ENCODE assay signal across 8 cellular contexts in the genomic region with DNA sequence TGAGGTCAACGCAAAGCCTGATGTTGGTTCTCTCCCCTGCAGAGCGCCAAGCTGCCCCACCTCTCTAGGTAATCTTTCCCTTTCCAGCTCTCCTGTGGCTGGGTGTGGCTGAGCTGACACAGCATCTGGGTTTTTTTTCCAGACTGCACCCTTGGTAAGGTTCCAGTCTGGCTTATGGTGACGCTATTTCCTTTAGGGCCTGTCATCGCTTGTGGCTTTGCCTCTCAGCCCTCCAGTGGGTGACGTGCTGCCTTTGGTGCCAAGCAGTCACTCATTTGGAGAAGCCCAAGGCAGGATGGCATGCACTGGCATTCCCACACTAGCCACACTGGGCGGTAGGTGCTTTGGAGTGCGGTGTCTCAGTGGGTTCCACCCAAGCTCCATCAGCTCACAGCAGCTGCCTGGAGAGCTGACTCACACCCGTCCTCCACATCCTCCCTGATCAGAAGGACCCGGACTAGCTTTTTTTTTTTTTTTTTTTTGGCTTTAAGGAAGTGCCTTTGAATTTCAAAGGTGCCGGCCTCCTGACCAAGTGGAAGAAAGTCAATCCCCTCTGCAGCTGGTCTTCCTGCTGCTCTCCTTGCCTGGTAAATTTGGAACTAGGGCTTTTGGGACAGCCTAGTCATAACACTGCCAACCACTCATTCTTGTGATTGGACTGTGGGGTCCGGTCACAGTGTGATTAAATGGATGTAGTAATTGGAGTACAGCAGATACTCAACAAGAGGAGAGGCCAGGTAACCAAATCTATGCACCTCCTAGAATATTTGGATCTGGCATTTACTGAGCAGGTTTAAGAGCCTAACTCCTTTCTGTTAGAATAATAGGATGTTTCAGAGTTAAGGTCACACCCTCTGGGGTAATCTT.
DNase-seq lines count a peak whose midpoint lies in the region; TF ChIP-seq lines count a peak whose summit lies in the region.

No MANE protein-coding gene starts in this region.

- DNase-seq in Caki2 (ENCODE audit: low read depth) (peak; percentile 95), T-helper 1 cell (peak in 3 of 5 donors; percentile 1 to 66 (median 6)), smooth muscle cell (lab: John Stamatoyannopoulos, UW; ENCODE audit: unreplicated experiment) (no peak), C1 segment of cervical spinal cord (lab: John Stamatoyannopoulos, UW) (no peak), KG1 (lab: John Stamatoyannopoulos, UW) (no peak), NCI-H2081 (lab: John Stamatoyannopoulos, UW) (no peak), Karpas-422 (no peak)
- peak; percentile 39 for DNase-seq in central memory CD4-positive, alpha-beta T cell

- H4K20me1 ChIP-seq in smooth muscle cell (ENCODE audit: low read depth) = no peaks in the 10 kb centered on the region
- no peaks in the 10 kb centered on the region for H4K20me1 ChIP-seq in Karpas-422 (ENCODE audit: insufficient read depth, low read depth, low read length)

- no peak overlapping the region for H3K9ac ChIP-seq in smooth muscle cell (ENCODE audit: low read depth)
- no peak overlapping the region for H3K9ac ChIP-seq in Karpas-422 (ENCODE audit: low read length)

- no peaks in the 10 kb centered on the region for H3K9me2 ChIP-seq in Karpas-422 (replicated peaks; ENCODE audit: insufficient read depth, low read length)

- H3K27ac ChIP-seq in smooth muscle cell (ENCODE audit: low read depth) = peak overlapping the region; percentile 40
- H3K27ac ChIP-seq in Karpas-422 (ENCODE audit: low read length) = no peak overlapping the region

- WGBS in smooth muscle cell (ENCODE audit: low lambda C conversion rate) = 64% methylated on average over 11 of the region's 11 CpGs

- H3K4me1 ChIP-seq in smooth muscle cell (ENCODE audit: low read depth) = no peaks in the 10 kb centered on the region
- H3K4me1 ChIP-seq in Karpas-422 (ENCODE audit: low read length) = peaks cover 2% of the 10 kb centered on the region

- H3K36me3 ChIP-seq in smooth muscle cell (ENCODE audit: low read depth) (no peaks in the 10 kb centered on the region), Karpas-422 (ENCODE audit: insufficient read depth, low read length) (no peaks in the 10 kb centered on the region)

- in situ Hi-C loops in Caki2 (cut with HindIII; ENCODE audit: low pct_unique_long_range_greater_than_20kb, low sequenced_read_pairs) = no loop called here

- no peaks in the 10 kb centered on the region for H3F3A ChIP-seq in smooth muscle cell (ENCODE audit: low read depth)

- H3K79me2 ChIP-seq in smooth muscle cell (ENCODE audit: low read depth) (no peaks in the 10 kb centered on the region), Karpas-422 (ENCODE audit: low read length) (no peaks in the 10 kb centered on the region)

- H3K9me3 ChIP-seq in smooth muscle cell (replicated peaks; ENCODE audit: low read depth) (no peaks in the 10 kb centered on the region), Karpas-422 (ENCODE audit: low read length) (no peaks in the 10 kb centered on the region)

- peaks cover 5% of the 10 kb centered on the region for H3K27me3 ChIP-seq in smooth muscle cell (ENCODE audit: low read depth)
- H3K27me3 ChIP-seq in Karpas-422 (ENCODE audit: low read length) = no peaks in the 10 kb centered on the region

- H3K4me3 ChIP-seq in smooth muscle cell (no peak overlapping the region), Karpas-422 (ENCODE audit: low read length) (no peak overlapping the region)

- H2AFZ ChIP-seq in smooth muscle cell (ENCODE audit: low read depth) = no peak overlapping the region
- H2AFZ ChIP-seq in Karpas-422 (ENCODE audit: low read length) = no peak overlapping the region

- H3K4me2 ChIP-seq in smooth muscle cell = no peak overlapping the region
- no peak overlapping the region for H3K4me2 ChIP-seq in Karpas-422 (ENCODE audit: low read depth, low read length, poor library complexity, severe bottlenecking)

- TF ChIP-seq CTCF in smooth muscle cell (IDR thresholded peaks at IDR 0.05; ENCODE audit: borderline replicate concordance, insufficient read depth, poor library complexity, severe bottlenecking) = no peak

Comparison
In these comparisons a context has a peak if more than half of its experiments do, and no peak if none do; other contexts are left out.
1. DNase-seq: peak in Caki2 (single experiment), T-helper 1 cell (3 of 5) and central memory CD4-positive, alpha-beta T cell (single experiment); none in smooth muscle cell (single experiment), C1 segment of cervical spinal cord (0 of 14), KG1 (single experiment), NCI-H2081 (0 of 2) and Karpas-422 (single experiment).